In the genomic region with DNA sequence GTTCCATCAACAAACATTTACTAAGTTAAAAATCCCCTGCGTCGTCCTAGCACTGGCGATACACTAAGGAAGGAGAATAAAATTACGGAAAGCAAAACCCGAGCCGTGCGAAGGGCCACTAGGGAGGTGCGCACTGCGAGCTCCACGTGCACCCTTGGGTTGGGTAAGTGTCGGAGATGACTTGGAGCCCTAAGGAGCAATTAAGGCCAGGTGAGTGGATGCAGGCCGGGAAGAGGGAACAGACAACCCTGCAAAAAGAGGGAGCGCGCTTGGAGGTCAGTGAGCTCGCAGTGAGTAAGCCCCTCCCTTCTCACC, we compare ENCODE assay signal across 8 cellular contexts. TPM values are rescaled to one million over a fixed set of nuclear protein-coding genes. Genes with fewer than 3 reads are reported as not detected.
DNase-seq lines count a peak whose midpoint lies in the region; ATAC-seq and TF ChIP-seq lines count a peak whose summit lies in the region.

No MANE protein-coding gene starts in this region.

- peaks cover 12% of the 10 kb centered on the region for H3K4me1 Mint-ChIP-seq in activated T-helper 17 cell treated with anti-CD3 and anti-CD28 coated beads, Interleukin-2, amount 50 U/mL, for 72 hours

- no peak for DNase-seq in kidney epithelial cell (ENCODE audit: low read depth)
- DNase-seq in tibial artery, result no peak
- DNase-seq in DMS79 treated with DMSO at 0.1 percent for 48 hours (lab: John Stamatoyannopoulos, UW), result no peak
- DNase-seq in NCI-H2107 (lab: John Stamatoyannopoulos, UW), result no peak

- no peak for TF ChIP-seq CTCF in kidney epithelial cell (IDR thresholded peaks at IDR 0.05; ENCODE audit: insufficient read depth, low read length, poor library complexity, severe bottlenecking)
- no peak for TF ChIP-seq CTCF in tibial artery (IDR thresholded peaks at IDR 0.05)

- H3K4me1 ChIP-seq in tibial artery, result peaks cover 0 to 15% (median 11%) of the 10 kb centered on the region in 4 donors

- no peaks in the 10 kb centered on the region for H3K27me3 Mint-ChIP-seq in activated T-helper 17 cell treated with anti-CD3 and anti-CD28 coated beads, Interleukin-2, amount 50 U/mL, for 72 hours

- peak overlapping the region; percentile 98 for H3K4me3 ChIP-seq in kidney epithelial cell (ENCODE audit: low read depth, low read length)
- peak overlapping the region; percentile 64 to 95 for H3K4me3 ChIP-seq in tibial artery

- ATAC-seq in GM18498 (IDR thresholded peaks at IDR 0.05; ENCODE audit: unreplicated experiment), result peak; percentile 17
- peak; percentile 22 for ATAC-seq in HG02938 (IDR thresholded peaks at IDR 0.05; ENCODE audit: unreplicated experiment)
- peak; percentile 6 for ATAC-seq in activated T-helper 17 cell treated with anti-CD3 and anti-CD28 coated beads, Interleukin-2, amount 50 U/mL, for 72 hours (replicated peaks)
- ATAC-seq in GM18868 (IDR thresholded peaks at IDR 0.05; ENCODE audit: unreplicated experiment), result no peak

- H3K36me3 ChIP-seq in kidney epithelial cell (ENCODE audit: control insufficient read depth, insufficient read depth, low read length) (no peaks in the 10 kb centered on the region), tibial artery (peaks cover 7 to 29% (median 11%) of the 10 kb centered on the region in 3 donors)

- H3K27me3 ChIP-seq in kidney epithelial cell (ENCODE audit: control insufficient read depth, insufficient read depth, low read length) (no peaks in the 10 kb centered on the region), tibial artery (no peaks in the 10 kb centered on the region)

- peaks cover 59% of the 10 kb centered on the region for H3K36me3 Mint-ChIP-seq in activated T-helper 17 cell treated with anti-CD3 and anti-CD28 coated beads, Interleukin-2, amount 50 U/mL, for 72 hours (ENCODE audit: low read depth)

- H3K9me3 Mint-ChIP-seq in activated T-helper 17 cell treated with anti-CD3 and anti-CD28 coated beads, Interleukin-2, amount 50 U/mL, for 72 hours, result no peaks in the 10 kb centered on the region

- H3K27ac ChIP-seq in tibial artery, result peak overlapping the region; percentile 75 to 82

- H3K4me3 Mint-ChIP-seq in activated T-helper 17 cell treated with anti-CD3 and anti-CD28 coated beads, Interleukin-2, amount 50 U/mL, for 72 hours, result peak overlapping the region; percentile 90

- H3K27ac Mint-ChIP-seq in activated T-helper 17 cell treated with anti-CD3 and anti-CD28 coated beads, Interleukin-2, amount 50 U/mL, for 72 hours, result peak overlapping the region; percentile 98

- intact Hi-C loops in tibial artery (cut with DNase I; ENCODE audit: low total_unique reads), result loop anchor here (10.0 kb wide), 1 partner anchor 1704 kb away; no protein-coding TSS in a partner anchor

- H3K9me3 ChIP-seq in tibial artery, result no peaks in the 10 kb centered on the region

RNA-seq across cellular contexts. Expression of a gene that starts 0.7 kb away (rescaled TPM):
- 10 to 100 TPM; 20.1 to 52.0 TPM for total RNA-seq in activated T-helper 17 cell treated with anti-CD3 and anti-CD28 coated beads, Interleukin-2, amount 50 U/mL, for 72 hours
- total RNA-seq in kidney epithelial cell, result 17.2 and 18.2 TPM in 2 replicates

RNA-seq across cellular contexts. Expression of a gene that starts 14.5 kb away (rescaled TPM):
- total RNA-seq in activated T-helper 17 cell treated with anti-CD3 and anti-CD28 coated beads, Interleukin-2, amount 50 U/mL, for 72 hours, result 10 to 100 TPM; 18.8 to 30.6 TPM
- 31.6 and 32.8 TPM in 2 replicates for total RNA-seq in kidney epithelial cell

RNA-seq across cellular contexts. Expression of a gene that starts 46.8 kb away (rescaled TPM):
- total RNA-seq in activated T-helper 17 cell treated with anti-CD3 and anti-CD28 coated beads, Interleukin-2, amount 50 U/mL, for 72 hours, result under 1 TPM; 0.13 to 0.29 TPM
- total RNA-seq in kidney epithelial cell, result not detected in 2 replicates
